ENCODE assay signal across 22 cellular contexts in genomic region chr10:86250399-86250798, GRCh38.
A peak's percentile ranks its signal among the peaks of the same experiment; 100 is the strongest.
DNase-seq lines count a peak whose midpoint lies in the region; ATAC-seq, FAIRE-seq and TF ChIP-seq lines count a peak whose summit lies in the region.
"Had no signal": no experiment of that assay in that cellular context is flagged by ENCODE, and none has a peak within 500 bp of the region (broad histone marks: within the 10 kb centered on the region; RNA-seq: fewer than 3 reads in every experiment).

No MANE protein-coding gene starts in this region.

- no CpG with 5 or more reads among the region's 15 CpGs for WGBS in trophoblast cell (ENCODE audit: extremely low coverage, insufficient coverage, insufficient read length)

- no peak overlapping the region for H4K12ac ChIP-seq in trophoblast cell (ENCODE audit: low read depth, low read length)

- no peak overlapping the region for H3K4me2 ChIP-seq in trophoblast cell (ENCODE audit: low read length)

- intact Hi-C loops in kidney (cut with DNase I) (no loop called here), sciatic nerve (cut with DNase I) (no loop called here), CD14-positive monocyte (cut with micrococcal nuclease) (no loop called here)

- H2BK12ac ChIP-seq in trophoblast cell (ENCODE audit: low read length) = no peak overlapping the region

- no peak overlapping the region for H3K27ac Mint-ChIP-seq in CD14-positive monocyte
- H3K27ac Mint-ChIP-seq: CD4-positive, CD25-positive, alpha-beta regulatory T cell had no signal

- H3K23ac ChIP-seq in trophoblast cell (ENCODE audit: low read length) = no peak overlapping the region

- H3K14ac ChIP-seq in trophoblast cell (ENCODE audit: low read length) = no peak overlapping the region

- H3K4ac ChIP-seq in trophoblast cell (ENCODE audit: low read depth, low read length) = no peak overlapping the region

- H3K4me3 Mint-ChIP-seq in CD14-positive monocyte = no peak overlapping the region
- H3K4me3 Mint-ChIP-seq: CD4-positive, CD25-positive, alpha-beta regulatory T cell had no signal

- H4K91ac ChIP-seq in trophoblast cell (ENCODE audit: low read depth, low read length) = no peak overlapping the region

- H3K27ac ChIP-seq in kidney (ENCODE audit: low read depth in 2 of 2, low read length in 2 of 2) = no peak overlapping the region
- H3K27ac ChIP-seq in trophoblast cell (ENCODE audit: low read depth, low read length) = no peak overlapping the region

- H3K18ac ChIP-seq in trophoblast cell (ENCODE audit: low read length) = no peak overlapping the region

- TF ChIP-seq CTCF in kidney (IDR thresholded peaks at IDR 0.05; ENCODE audit: borderline replicate concordance, extremely low read depth, insufficient read depth) (no peak), CD14-positive monocyte (IDR thresholded peaks at IDR 0.05) (no peak)

- H2BK120ac ChIP-seq in trophoblast cell (ENCODE audit: insufficient read depth, low read length, poor library complexity) = no peak overlapping the region

- peaks cover 0 to 11% (median 2%) of the 10 kb centered on the region in 7 donors for H3K9me3 Mint-ChIP-seq in CD14-positive monocyte

- H2BK5ac ChIP-seq in trophoblast cell (ENCODE audit: low read depth, low read length, poor library complexity) = no peak overlapping the region

- H2AFZ ChIP-seq in trophoblast cell (ENCODE audit: insufficient read depth, low read length, poor library complexity) = no peak overlapping the region

- DNase-seq in activated effector memory CD4-positive, alpha-beta T cell treated with anti-CD3 and anti-CD28 coated beads, Interleukin-2, amount 50 U/mL, for 16 hours = peak; percentile 19
- DNase-seq in activated effector memory CD4-positive, alpha-beta T cell treated with Interleukin-2 at 50 U/mL for 16 hours = no peak
- DNase-seq in NCI-H69 (lab: John Stamatoyannopoulos, UW) = peak; percentile 82
- peak; percentile 59 for DNase-seq in kidney
- no peak for DNase-seq in trophoblast cell
- no peak for DNase-seq in sciatic nerve (ENCODE audit: low spot score)
- no peak for DNase-seq in CD14-positive monocyte (ENCODE audit: low spot score)
- DNase-seq: CD4-positive, CD25-positive, alpha-beta regulatory T cell; DMS153; DND-41; HCEC 1CT; NCI-H1048; NCI-H1417 treated with DMSO at 0.1 percent for 48 hours; NCI-H1694 treated with DMSO at 0.1 percent for 48 hours; NCI-H2081; NCI-H2227 treated with DMSO at 0.1 percent for 48 hours; NCI-H526 treated with DMSO at 0.1 percent for 48 hours; RPMI8226; SHP77 treated with DMSO at 0.1 percent for 48 hours had no signal

- peaks cover 2% of the 10 kb centered on the region for H3K4me1 Mint-ChIP-seq in CD14-positive monocyte
- H3K4me1 Mint-ChIP-seq: CD4-positive, CD25-positive, alpha-beta regulatory T cell had no signal

- H3K27me3 ChIP-seq in trophoblast cell (ENCODE audit: insufficient read depth, low read length) = no peaks in the 10 kb centered on the region

- no peak for ATAC-seq in GM21367 (IDR thresholded peaks at IDR 0.05; ENCODE audit: unreplicated experiment)
- no peak for ATAC-seq in sciatic nerve

- no peaks in the 10 kb centered on the region for H3K79me1 ChIP-seq in trophoblast cell (ENCODE audit: low read length)

- H4K8ac ChIP-seq in trophoblast cell (ENCODE audit: low read depth, low read length) = no peak overlapping the region

- no peaks in the 10 kb centered on the region for H3K36me3 Mint-ChIP-seq in CD14-positive monocyte
- H3K36me3 Mint-ChIP-seq: CD4-positive, CD25-positive, alpha-beta regulatory T cell had no signal

- H3K9me3 ChIP-seq in kidney (ENCODE audit: control insufficient read depth in 1 of 2, low read length in 2 of 2) (no peaks in the 10 kb centered on the region), trophoblast cell (ENCODE audit: insufficient read depth, low read depth, low read length) (peaks cover 11% of the 10 kb centered on the region)

- H3K36me3 ChIP-seq in kidney (ENCODE audit: control insufficient read depth in 1 of 2, insufficient read depth in 2 of 2, low read length in 2 of 2) = no peaks in the 10 kb centered on the region
- H3K36me3 ChIP-seq in trophoblast cell (ENCODE audit: control insufficient read depth in 1 of 2, insufficient read depth in 2 of 2, low read length in 2 of 2) = no peaks in the 10 kb centered on the region

- peaks cover 1 to 8% (median 8%) of the 10 kb centered on the region in 3 donors for H3K27me3 Mint-ChIP-seq in CD14-positive monocyte (ENCODE audit: low read depth in 3 of 3)

- no peak for FAIRE-seq in kidney (lab: Jason Lieb, UNC)
- FAIRE-seq: GM12892, H1 had no signal

- no peak overlapping the region for H2AK5ac ChIP-seq in trophoblast cell (ENCODE audit: low read length)

- H3K79me2 ChIP-seq in trophoblast cell (ENCODE audit: control insufficient read depth, insufficient read depth, low read length, poor library complexity) = no peaks in the 10 kb centered on the region

- H3K4me1 ChIP-seq in kidney (ENCODE audit: control insufficient read depth in 1 of 2, insufficient read depth in 1 of 2, low read depth in 1 of 2, low read length in 2 of 2) = no peaks in the 10 kb centered on the region
- no peaks in the 10 kb centered on the region for H3K4me1 ChIP-seq in trophoblast cell (ENCODE audit: control insufficient read depth in 1 of 2, insufficient read depth in 2 of 2, low read length in 2 of 2)

- no peak overlapping the region for H3K4me3 ChIP-seq in kidney (ENCODE audit: low read length in 2 of 2)
- peak overlapping the region; percentile 23 for H3K4me3 ChIP-seq in trophoblast cell (ENCODE audit: low read depth, low read length)

- H3K9ac ChIP-seq in kidney (ENCODE audit: low read length in 2 of 2) = no peak overlapping the region
- no peak overlapping the region for H3K9ac ChIP-seq in trophoblast cell (ENCODE audit: low read length)

Comparison
In these comparisons a context has a peak if more than half of its experiments do, and no peak if none do; other contexts are left out.
1. DNase-seq: peak in activated effector memory CD4-positive, alpha-beta T cell treated with anti-CD3 and anti-CD28 coated beads, Interleukin-2, amount 50 U/mL, for 16 hours (single experiment), NCI-H69 (single experiment) and kidney (single experiment); none in activated effector memory CD4-positive, alpha-beta T cell treated with Interleukin-2 at 50 U/mL for 16 hours (single experiment), trophoblast cell (0 of 2), sciatic nerve (single experiment) and CD14-positive monocyte (single experiment).